Comparison of ENCODE assay signal across 1 cellular context in the genomic region with DNA sequence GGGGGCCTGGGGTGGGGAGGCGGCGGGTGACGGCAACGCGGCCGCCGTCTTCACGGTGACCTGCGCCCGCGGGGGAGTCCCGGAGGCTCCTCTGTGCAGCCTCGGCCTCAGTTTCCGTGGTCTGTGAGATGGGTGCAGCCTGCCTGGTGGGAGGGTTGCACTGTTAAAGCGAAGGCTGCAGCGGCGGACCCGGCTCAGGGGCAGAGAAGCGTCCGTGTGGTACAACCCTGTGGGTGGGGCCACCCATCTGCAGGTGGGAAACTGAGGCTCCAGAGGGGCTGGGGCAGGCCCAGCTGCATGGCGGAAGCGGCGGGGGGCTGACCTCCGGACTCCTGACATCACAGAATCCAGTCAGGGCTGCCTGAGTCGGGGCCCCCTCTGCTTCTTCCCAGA.
TF ChIP-seq lines count a peak whose summit lies in the region.

No MANE protein-coding gene starts in this region.

TF ChIP-seq in WTC11, 78 proteins besides CTCF, POLR2A, EP300 and RAD21:
- TF ChIP-seq GTF2I (CRISPR knock-in tag; conservative IDR thresholded peaks at IDR 0.05) (0 out of 2 replicates have a peak, but pooled peaks have one; percentile 59), MYBL2 (CRISPR knock-in tag; IDR thresholded peaks at IDR 0.05) (no peak)
